In genomic region chr4:181860157-181860556, GRCh38 we compare ENCODE assay signal across 19 cellular contexts.
DNase-seq lines count a peak whose midpoint lies in the region; ATAC-seq and TF ChIP-seq lines count a peak whose summit lies in the region.
"Had no signal": no experiment of that assay in that cellular context is flagged by ENCODE, and none has a peak within 500 bp of the region (broad histone marks: within the 10 kb centered on the region; RNA-seq: fewer than 3 reads in every experiment).

No MANE protein-coding gene starts in this region.

- no peak overlapping the region for H3K9ac ChIP-seq in adipocyte (ENCODE audit: low read length)

- no peak overlapping the region for H3K27ac ChIP-seq in testis
- H3K27ac ChIP-seq: spleen, upper lobe of right lung had no signal

- H3K36me3 ChIP-seq in adipocyte (ENCODE audit: control insufficient read depth, insufficient read depth, low read length, severe bottlenecking), result no peaks in the 10 kb centered on the region
- no peaks in the 10 kb centered on the region for H3K36me3 ChIP-seq in testis (ENCODE audit: low read depth, missing control alignments)
- H3K36me3 ChIP-seq: spleen, upper lobe of right lung had no signal

- 23 to 54% methylated on average over 7 of the region's 7 CpGs for WGBS in testis, 2 donors

- no peak for TF ChIP-seq CTCF in fibroblast of villous mesenchyme (IDR thresholded peaks at IDR 0.05; ENCODE audit: insufficient read depth, low read depth, low read length)
- no peak for TF ChIP-seq CTCF in testis (IDR thresholded peaks at IDR 0.05)
- no peak for TF ChIP-seq CTCF in GM10266 (IDR thresholded peaks at IDR 0.05; ENCODE audit: control insufficient read depth, insufficient read depth, low read depth, missing control alignments)

- TF ChIP-seq POLR2A in testis (IDR thresholded peaks at IDR 0.05), result no peak

- DNase-seq in Right ventricle myocardium superior, result no peak
- DNase-seq in cardiac septum (ENCODE audit: low spot score), result no peak
- peak; percentile 88 for DNase-seq in adipocyte (ENCODE audit: low read depth)
- peak; percentile 29 for DNase-seq in fibroblast of villous mesenchyme (ENCODE audit: low read depth)
- DNase-seq in testis, result peak; percentile 23
- no peak for DNase-seq in GM10266 (ENCODE audit: extremely low spot score)
- DNase-seq in activated T-cell treated with anti-CD3 and anti-CD28 coated beads for 4 hours, result no peak
- DNase-seq: ACHN; activated CD4-positive, alpha-beta T cell treated with anti-CD3 and anti-CD28 coated beads, Interleukin-2, amount 10 ng/mL, durations not matched to agents 7 days and 5 days; activated naive CD8-positive, alpha-beta T cell treated with anti-CD3 and anti-CD28 coated beads for 36 hours; activated T-cell treated with anti-CD3 and anti-CD28 coated beads, Interleukin-2, amount 50 U/mL, for 24 hours; Calu3; GF-D8; KG1; NCI-H446; spleen; stimulated activated naive CD4-positive, alpha-beta T cell treated with Interleukin-2 at 50 U/mL for 16 hours; upper lobe of right lung had no signal

- intact Hi-C loops in Right ventricle myocardium superior (cut with DNase I) (no loop called here), cardiac septum (cut with DNase I) (no loop called here), testis (cut with DNase I; ENCODE audit: low total_unique reads) (no loop called here)

- peaks cover 4% of the 10 kb centered on the region for H3K27me3 ChIP-seq in adipocyte (replicated peaks; ENCODE audit: control insufficient read depth, insufficient read depth, low read length)
- H3K27me3 ChIP-seq in testis, result no peaks in the 10 kb centered on the region
- H3K27me3 ChIP-seq: spleen, upper lobe of right lung had no signal

- ATAC-seq in Right ventricle myocardium superior (ENCODE audit: poor library complexity) (peak; percentile 68), GM18519 (IDR thresholded peaks at IDR 0.05; ENCODE audit: low FRiP score, unreplicated experiment) (no peak)
- ATAC-seq: upper lobe of right lung had no signal

- H3K9me3 ChIP-seq in adipocyte (ENCODE audit: control insufficient read depth, low read length) (no peaks in the 10 kb centered on the region), testis (no peaks in the 10 kb centered on the region)
- H3K9me3 ChIP-seq: spleen, upper lobe of right lung had no signal

- H3K4me3 ChIP-seq in adipocyte (ENCODE audit: low read length) (peak overlapping the region; percentile 21), fibroblast of villous mesenchyme (ENCODE audit: low read depth, low read length) (no peak overlapping the region), testis (no peak overlapping the region)
- H3K4me3 ChIP-seq: spleen, upper lobe of right lung had no signal

- peaks cover 20% of the 10 kb centered on the region for H3K4me1 ChIP-seq in adipocyte (ENCODE audit: control insufficient read depth, insufficient read depth, low read length)
- peaks cover 14% of the 10 kb centered on the region for H3K4me1 ChIP-seq in testis
- H3K4me1 ChIP-seq: spleen, upper lobe of right lung had no signal

Comparison
In these comparisons a context has a peak if more than half of its experiments do, and no peak if none do; other contexts are left out.
1. DNase-seq: peak in adipocyte (single experiment), fibroblast of villous mesenchyme (single experiment) and testis (single experiment); none in Right ventricle myocardium superior (single experiment), cardiac septum (single experiment), GM10266 (single experiment) and activated T-cell treated with anti-CD3 and anti-CD28 coated beads for 4 hours (single experiment).